28 cellular contexts compared by ENCODE assay signal in genomic region chr2:34664266-34664665, GRCh38.
"Had no signal": no experiment of that assay in that cellular context is flagged by ENCODE, and none has a peak within 500 bp of the region (broad histone marks: within the 10 kb centered on the region; RNA-seq: fewer than 3 reads in every experiment).

No MANE protein-coding gene starts in this region.

- H3K27ac ChIP-seq: heart right ventricle, hepatocyte, left lung, lower lobe of right lung, parathyroid adenoma, psoas muscle, skin epidermis, spleen, suprapubic skin, thoracic aorta, tibial artery, upper lobe of right lung had no signal

- DNase-seq: heart right ventricle; left cardiac atrium; left lung; lower lobe of right lung; mammary epithelial cell; mesenchymal stem cell; naive thymus-derived CD8-positive, alpha-beta T cell; nucleus accumbens; psoas muscle; right cardiac atrium; spleen; stimulated activated CD4-positive, alpha-beta T cell treated with anti-CD3 and anti-CD28 coated beads, Interleukin-4, amount 100 ng/mL, for 24 hours; stimulated activated naive CD4-positive, alpha-beta T cell; tibial artery; trophoblast cell; upper lobe of right lung had no signal

- H3K4me3 Mint-ChIP-seq: naive thymus-derived CD8-positive, alpha-beta T cell; nephron; neural crest cell; stimulated activated effector memory CD8-positive, alpha-beta T cell treated with anti-CD3 and anti-CD28 coated beads, Interleukin-12 subunit alpha, Interleukin-12 subunit beta, amount 100 ng/mL, for 72 hours; stimulated activated naive CD8-positive, alpha-beta T cell treated with anti-CD3 and anti-CD28 coated beads, Interleukin-15, Interleukin-2, amounts not matched to agents 100 ng/mL and 50 ng/mL, for 24 hours had no signal

- H3K27ac Mint-ChIP-seq: naive thymus-derived CD8-positive, alpha-beta T cell; stimulated activated effector memory CD8-positive, alpha-beta T cell treated with anti-CD3 and anti-CD28 coated beads, Interleukin-12 subunit alpha, Interleukin-12 subunit beta, amount 100 ng/mL, for 72 hours; stimulated activated naive CD8-positive, alpha-beta T cell treated with anti-CD3 and anti-CD28 coated beads, Interleukin-15, Interleukin-2, amounts not matched to agents 100 ng/mL and 50 ng/mL, for 24 hours had no signal

- H3K4me3 ChIP-seq: heart right ventricle, hepatocyte, left lung, lower lobe of right lung, psoas muscle, skin epidermis, spleen, suprapubic skin, thoracic aorta, tibial artery, upper lobe of right lung had no signal

- H3K36me3 ChIP-seq: heart right ventricle, left lung, lower lobe of right lung, spleen, suprapubic skin, thoracic aorta, tibial artery, upper lobe of right lung had no signal

- H3K4me1 Mint-ChIP-seq: naive thymus-derived CD8-positive, alpha-beta T cell; nephron; stimulated activated effector memory CD8-positive, alpha-beta T cell treated with anti-CD3 and anti-CD28 coated beads, Interleukin-12 subunit alpha, Interleukin-12 subunit beta, amount 100 ng/mL, for 72 hours had no signal

- H3K36me3 Mint-ChIP-seq: naive thymus-derived CD8-positive, alpha-beta T cell; stimulated activated effector memory CD8-positive, alpha-beta T cell treated with anti-CD3 and anti-CD28 coated beads, Interleukin-12 subunit alpha, Interleukin-12 subunit beta, amount 100 ng/mL, for 72 hours had no signal

- ATAC-seq: heart right ventricle; left cardiac atrium; left lung; lower lobe of right lung; naive thymus-derived CD8-positive, alpha-beta T cell; psoas muscle; right cardiac atrium; sciatic nerve; stimulated activated effector memory CD8-positive, alpha-beta T cell treated with anti-CD3 and anti-CD28 coated beads, Interleukin-12 subunit alpha, Interleukin-12 subunit beta, amount 100 ng/mL, for 72 hours; upper lobe of right lung had no signal

- H3K9me3 Mint-ChIP-seq: nephron; neural crest cell; stimulated activated naive CD8-positive, alpha-beta T cell treated with anti-CD3 and anti-CD28 coated beads, Interleukin-15, Interleukin-2, amounts not matched to agents 100 ng/mL and 50 ng/mL, for 24 hours had no signal

- H3K27me3 ChIP-seq: heart right ventricle, hepatocyte, left lung, spleen, suprapubic skin, tibial artery, upper lobe of right lung had no signal

- H3K4me1 ChIP-seq: left lung, lower lobe of right lung, parathyroid adenoma, psoas muscle, spleen, suprapubic skin, tibial artery, upper lobe of right lung had no signal

- H3K9me3 ChIP-seq: heart right ventricle, left lung, lower lobe of right lung, psoas muscle, spleen, suprapubic skin, thoracic aorta, tibial artery, upper lobe of right lung had no signal

- H3K27me3 Mint-ChIP-seq: naive thymus-derived CD8-positive, alpha-beta T cell; stimulated activated naive CD8-positive, alpha-beta T cell treated with anti-CD3 and anti-CD28 coated beads, Interleukin-15, Interleukin-2, amounts not matched to agents 100 ng/mL and 50 ng/mL, for 24 hours had no signal

- FAIRE-seq: keratinocyte, urothelium cell line had no signal
